In the genomic region with DNA sequence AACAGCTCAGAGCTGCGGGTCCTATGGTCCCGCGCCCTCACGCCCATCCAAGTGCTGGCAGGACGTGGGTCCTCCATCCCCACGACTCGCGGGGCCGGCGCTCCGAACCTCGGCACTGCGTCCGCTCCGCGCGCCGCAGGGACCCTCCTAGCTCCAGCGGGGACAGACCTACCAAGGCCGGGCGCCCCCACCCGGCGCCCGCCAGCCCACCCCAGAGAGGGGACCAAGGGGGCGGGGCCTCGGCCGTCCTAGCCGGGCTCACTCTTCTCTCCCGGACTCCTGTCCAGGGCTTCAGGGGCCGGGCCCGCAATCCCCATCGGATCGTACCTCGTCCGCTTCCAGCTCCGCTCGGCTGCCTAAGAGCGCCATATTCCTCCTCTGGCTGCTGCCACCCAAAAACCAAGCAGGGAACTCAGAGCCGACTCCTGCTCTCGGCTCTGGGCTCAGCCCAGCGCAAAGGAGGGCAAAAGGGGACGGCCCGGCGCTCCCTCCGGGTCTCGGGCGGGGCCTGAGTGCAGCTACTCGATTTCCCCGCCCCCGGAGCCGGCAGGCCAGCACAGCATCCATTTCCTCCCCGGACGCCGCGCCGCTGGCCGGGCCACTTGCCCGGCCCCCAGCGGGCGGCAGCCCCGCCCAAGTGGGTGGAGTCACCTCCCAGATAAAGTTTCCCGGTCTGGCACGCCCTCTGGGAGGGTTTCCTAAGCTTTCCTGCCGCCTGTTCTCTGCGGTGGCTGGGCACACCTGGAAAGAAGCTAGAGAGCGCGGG, we compare ENCODE assay signal across 8 cellular contexts. TPM values are rescaled to one million over a fixed set of nuclear protein-coding genes. Genes with fewer than 3 reads are reported as not detected.
DNase-seq lines count a peak whose midpoint lies in the region; ATAC-seq and TF ChIP-seq lines count a peak whose summit lies in the region.

A gene (minus strand): TSS at position 460 of the 766 bp plus-strand sequence. CDS start 91 bp downstream, at position 369.

- no peaks in the 10 kb centered on the region for H3K36me3 Mint-ChIP-seq in naive B cell
- peaks cover 14% of the 10 kb centered on the region for H3K36me3 Mint-ChIP-seq in stimulated activated effector memory CD8-positive, alpha-beta T cell treated with anti-CD3 and anti-CD28 coated beads, Interleukin-12 subunit alpha, Interleukin-12 subunit beta, amount 100 ng/mL, for 72 hours

- H3K36me3 ChIP-seq in HUES64 (ENCODE audit: insufficient read depth, low read length) (no peaks in the 10 kb centered on the region), PC-3 (ENCODE audit: low read depth, low read length) (no peaks in the 10 kb centered on the region), fibroblast of lung (ENCODE audit: control insufficient read depth, insufficient read depth, low read length) (no peaks in the 10 kb centered on the region)

- no peaks in the 10 kb centered on the region for H3K9me3 Mint-ChIP-seq in naive B cell
- no peaks in the 10 kb centered on the region for H3K9me3 Mint-ChIP-seq in stimulated activated effector memory CD8-positive, alpha-beta T cell treated with anti-CD3 and anti-CD28 coated beads, Interleukin-12 subunit alpha, Interleukin-12 subunit beta, amount 100 ng/mL, for 72 hours

- under 1% methylated on average over 67 of the region's 67 CpGs for WGBS in HUES64

- peak within 1 kb of the TSS; percentile 60 for H3K4me3 ChIP-seq in HUES64 (ENCODE audit: low read length)
- peak within 1 kb of the TSS; percentile 91 for H3K4me3 ChIP-seq in PC-3 (ENCODE audit: low read length)
- peak within 1 kb of the TSS; percentile 86 to 97 (median 90) for H3K4me3 ChIP-seq in fibroblast of lung (replicated peaks in 1 of 4; ENCODE audit: control extremely low read depth in 1 of 4, insufficient read depth in 1 of 4, low read depth in 3 of 4, low read length in 4 of 4)

- H3K27me3 ChIP-seq in HUES64 (ENCODE audit: insufficient read depth, low read length) (peaks cover 17% of the 10 kb centered on the region; the same call in 1 of the 2 replicates), PC-3 (ENCODE audit: low read length) (no peaks in the 10 kb centered on the region), fibroblast of lung (ENCODE audit: control insufficient read depth, insufficient read depth, low read length) (no peaks in the 10 kb centered on the region)

- peak within 1 kb of the TSS; percentile 82 to 97 (median 86) for H3K27ac Mint-ChIP-seq in naive B cell
- H3K27ac Mint-ChIP-seq in stimulated activated effector memory CD8-positive, alpha-beta T cell treated with anti-CD3 and anti-CD28 coated beads, Interleukin-12 subunit alpha, Interleukin-12 subunit beta, amount 100 ng/mL, for 72 hours, result peak within 1 kb of the TSS; percentile 96

- peak within 1 kb of the TSS; percentile 86 to 99 (median 96) for H3K4me3 Mint-ChIP-seq in naive B cell
- H3K4me3 Mint-ChIP-seq in stimulated activated effector memory CD8-positive, alpha-beta T cell treated with anti-CD3 and anti-CD28 coated beads, Interleukin-12 subunit alpha, Interleukin-12 subunit beta, amount 100 ng/mL, for 72 hours, result peak within 1 kb of the TSS; percentile 95

- no peaks in the 10 kb centered on the region for H4K20me1 ChIP-seq in PC-3 (ENCODE audit: low read length)
- H4K20me1 ChIP-seq in fibroblast of lung (ENCODE audit: control insufficient read depth, extremely low read depth, insufficient read depth, low read length), result no peaks in the 10 kb centered on the region

- H3K9me3 ChIP-seq in HUES64 (ENCODE audit: insufficient read depth, low read depth, low read length) (no peaks in the 10 kb centered on the region), PC-3 (ENCODE audit: low read length) (no peaks in the 10 kb centered on the region), fibroblast of lung (ENCODE audit: control insufficient read depth, insufficient read depth, low read depth, low read length) (no peaks in the 10 kb centered on the region)

- ATAC-seq in GM21526 (IDR thresholded peaks at IDR 0.05; ENCODE audit: low FRiP score, unreplicated experiment), result peak; percentile 96
- ATAC-seq in PC-3, result peak; percentile 90
- ATAC-seq in naive B cell (ENCODE audit: low read depth in 2 of 2), result peak; percentile 57 to 63
- ATAC-seq in stimulated activated effector memory CD8-positive, alpha-beta T cell treated with anti-CD3 and anti-CD28 coated beads, Interleukin-12 subunit alpha, Interleukin-12 subunit beta, amount 100 ng/mL, for 72 hours, result peak; percentile 93

- H3K79me2 ChIP-seq in PC-3 (ENCODE audit: low read length) (no peaks in the 10 kb centered on the region), fibroblast of lung (ENCODE audit: control insufficient read depth, insufficient read depth, low read length) (no peaks in the 10 kb centered on the region)

- intact Hi-C loops in PC-3 (cut with micrococcal nuclease), result loop anchor here (2.0 kb wide), 1 partner anchor 116 kb away; a partner anchor contains a TSS

- H3K9me2 ChIP-seq in PC-3 (replicated peaks; ENCODE audit: low read length), result no peaks in the 10 kb centered on the region

- CTCF ChIA-PET in PC-3 (lab: Charles Lee), result interaction anchor here (0.5 kb wide), 1 partner anchor 316 kb away, joined by 3 read pairs; no protein-coding TSS in a partner anchor

- H3K9ac ChIP-seq in HUES64 (ENCODE audit: low read depth, low read length) (peak within 1 kb of the TSS; percentile 44), PC-3 (ENCODE audit: low read length) (peak within 1 kb of the TSS; percentile 57), fibroblast of lung (ENCODE audit: insufficient read depth, low read length) (peak within 1 kb of the TSS; percentile 78)

- DNase-seq in DMS 273 treated with DMSO at 0.1 percent for 48 hours (lab: John Stamatoyannopoulos, UW) (peak; percentile 67), PC-3 (peak; percentile 88), activated T-helper 1 cell treated with Interleukin-2 at 50 U/mL for 16 hours (ENCODE audit: low read depth) (peak; percentile 69), fibroblast of lung (ENCODE audit: low read depth in 2 of 2) (peak; percentile 86 to 89), naive B cell (peak; percentile 60)
- DNase-seq in stimulated activated effector memory CD8-positive, alpha-beta T cell treated with anti-CD3 and anti-CD28 coated beads, Interleukin-12 subunit alpha, Interleukin-12 subunit beta, amount 100 ng/mL, for 72 hours (ENCODE audit: low spot score in 2 of 2), result peak; percentile 80 to 90

- no TSS peak for BruUV-seq in PC-3 (replicated peaks; lab: Mats Ljungman, UMichigan)

- H3K27ac ChIP-seq in HUES64 (ENCODE audit: low read depth, low read length) (peak within 1 kb of the TSS; percentile 67; the same call in 1 of the 2 replicates), PC-3 (ENCODE audit: low read length) (no peak within 1 kb of the TSS), fibroblast of lung (ENCODE audit: insufficient read depth, low read length) (peak within 1 kb of the TSS; percentile 75)

- H3K4me1 ChIP-seq in HUES64 (ENCODE audit: insufficient read depth, low read length), result peaks cover 7% of the 10 kb centered on the region
- H3K4me1 ChIP-seq in PC-3 (ENCODE audit: insufficient read depth, low read length), result peaks cover 20% of the 10 kb centered on the region
- H3K4me1 ChIP-seq in fibroblast of lung (ENCODE audit: control insufficient read depth, extremely low read depth, insufficient read depth, low read length), result peaks cover 5% of the 10 kb centered on the region

- no peaks in the 10 kb centered on the region for H3F3A ChIP-seq in PC-3 (ENCODE audit: low read length, unreplicated experiment)

- peak within 1 kb of the TSS; percentile 92 for H3K4me2 ChIP-seq in PC-3 (ENCODE audit: low read length)
- peak within 1 kb of the TSS; percentile 95 for H3K4me2 ChIP-seq in fibroblast of lung (ENCODE audit: extremely low read depth, insufficient read depth, low read length)

- H2AFZ ChIP-seq in PC-3 (ENCODE audit: low read length) (peak within 1 kb of the TSS; percentile 83), fibroblast of lung (ENCODE audit: low read length) (peak within 1 kb of the TSS; percentile 91)

- peaks cover 21 to 39% (median 27%) of the 10 kb centered on the region in 3 donors for H3K4me1 Mint-ChIP-seq in naive B cell
- peaks cover 49% of the 10 kb centered on the region for H3K4me1 Mint-ChIP-seq in stimulated activated effector memory CD8-positive, alpha-beta T cell treated with anti-CD3 and anti-CD28 coated beads, Interleukin-12 subunit alpha, Interleukin-12 subunit beta, amount 100 ng/mL, for 72 hours

- no peak for TF ChIP-seq CTCF in PC-3 (conservative IDR thresholded peaks at IDR 0.05; ENCODE audit: low read depth, low read length)
- TF ChIP-seq CTCF in fibroblast of lung (conservative IDR thresholded peaks at IDR 0.05 in 1 of 2, IDR thresholded peaks at IDR 0.05 in 1 of 2; ENCODE audit: low read depth in 1 of 2, low read length in 2 of 2), result no peak

- POLR2A ChIA-PET in PC-3 (lab: Charles Lee; ENCODE audit: unreplicated experiment), result interaction anchor here (0.6 kb wide), 1 partner anchor 478 kb away, joined by 4 read pairs; no protein-coding TSS in a partner anchor

- H3K27me3 Mint-ChIP-seq in naive B cell, result peaks cover 0 to 12% (median 8%) of the 10 kb centered on the region in 3 donors

RNA-seq across cellular contexts. Expression of the gene that starts here (rescaled TPM):
- 5.5 TPM for polyA plus RNA-seq in HUES64 (2013, experiment 1 of 2)
- polyA plus RNA-seq in HUES64 (2013, experiment 2 of 2), result 5.8 TPM
- 1.5 and 2.0 TPM in 2 replicates for total RNA-seq in PC-3 (2014; rRNA removed)
- 12.1 and 16.8 TPM in 2 replicates for total RNA-seq in fibroblast of lung
- polyA plus RNA-seq in fibroblast of lung, result 4.1 and 6.2 TPM in 2 replicates
- 3.5 and 5.0 TPM in 2 replicates for polyA plus RNA-seq in fibroblast of lung (2012)
- polyA minus RNA-seq in fibroblast of lung (ENCODE audit: low replicate concordance), result 1.6 and 9.5 TPM in 2 replicates
- polyA plus RNA-seq in naive B cell (ENCODE audit: low read depth in 6 of 6), result 1 to 10 TPM in 5 of 6 donors, under 1 TPM in 1; 0.19 to 6.7 (median 3.2) TPM
